In genomic region chr9:129696803-129697110, GRCh38 we compare ENCODE assay signal across 1 cellular context.
TF ChIP-seq lines count a peak whose summit lies in the region.

No MANE protein-coding gene starts in this region.

TF ChIP-seq in H1, 55 proteins besides CTCF, POLR2A, EP300 and RAD21:
- no peak for TF ChIP-seq BRCA1 (IDR thresholded peaks at IDR 0.05; ENCODE audit: low read depth, low read length)
- TF ChIP-seq EZH2 (IDR thresholded peaks at IDR 0.05; ENCODE audit: low read depth, low read length, severe bottlenecking): peak; percentile 19
- TF ChIP-seq E2F6 (IDR thresholded peaks at IDR 0.05): no peak
- no peak for TF ChIP-seq ATF3 (IDR thresholded peaks at IDR 0.05; ENCODE audit: insufficient read depth, low read depth, low read length)
- TF ChIP-seq CHD1 (IDR thresholded peaks at IDR 0.05; ENCODE audit: low read depth, low read length): no peak
- no peak for TF ChIP-seq TBP (IDR thresholded peaks at IDR 0.05; ENCODE audit: low read depth, low read length)
- peak; percentile 75; the same call in 1 of the 2 replicates for TF ChIP-seq KDM1A (IDR thresholded peaks at IDR 0.05; ENCODE audit: borderline replicate concordance, low read length)
- no peak for TF ChIP-seq PHF8 (conservative IDR thresholded peaks at IDR 0.05; ENCODE audit: low read depth, low read length)
- no peak; the same call in 1 of the 2 replicates for TF ChIP-seq GABPA (IDR thresholded peaks at IDR 0.05; ENCODE audit: borderline replicate concordance, insufficient read depth, low read length)
- TF ChIP-seq CBX8 (IDR thresholded peaks at IDR 0.05; ENCODE audit: borderline replicate concordance, low read depth, low read length): no peak
- TF ChIP-seq SIN3A (conservative IDR thresholded peaks at IDR 0.05 in 1 of 2, IDR thresholded peaks at IDR 0.05 in 1 of 2; ENCODE audit: low read depth in 1 of 2, low read length in 2 of 2): no peak
- no peak for TF ChIP-seq SP2 (IDR thresholded peaks at IDR 0.05; ENCODE audit: low read length)
- no peak for TF ChIP-seq USF2 (IDR thresholded peaks at IDR 0.05; ENCODE audit: low read length)
TF ChIP-seq in H1: peak in this region for 2.
